14 cellular contexts compared by ENCODE assay signal in genomic region chr20:32527052-32527446, GRCh38. TPM values are rescaled to one million over a fixed set of nuclear protein-coding genes. Genes with fewer than 3 reads are reported as not detected.
DNase-seq lines count a peak whose midpoint lies in the region; ATAC-seq and TF ChIP-seq lines count a peak whose summit lies in the region.
"Had no signal": no experiment of that assay in that cellular context is flagged by ENCODE, and none has a peak within 500 bp of the region (broad histone marks: within the 10 kb centered on the region; RNA-seq: fewer than 3 reads in every experiment).

No MANE protein-coding gene starts in this region.

- H3K36me3 ChIP-seq in aorta (ENCODE audit: control insufficient read depth in 1 of 2, insufficient read depth in 2 of 2, low read length in 1 of 2) (no peaks in the 10 kb centered on the region), ovary (no peaks in the 10 kb centered on the region)
- H3K36me3 ChIP-seq: HAP-1 had no signal

- WGBS in aorta, 2 donors: 96 to 97% methylated on average over 5 of the region's 5 CpGs
- WGBS in ovary, 3 donors: 93 to 98% (median 97%) methylated on average over 5 of the region's 5 CpGs

- POLR2A ChIA-PET in activated CD4-positive, alpha-beta memory T cell treated with anti-CD3 and anti-CD28 coated beads for 36 hours (lab: Charles Lee): no interaction called here

- H3K27ac Mint-ChIP-seq in activated T-cell treated with anti-CD3 and anti-CD28 coated beads, Interleukin-2, amount 50 U/mL, for 24 hours: peak overlapping the region; percentile 89
- H3K27ac Mint-ChIP-seq in activated CD4-positive, alpha-beta memory T cell treated with anti-CD3 and anti-CD28 coated beads for 36 hours: peak overlapping the region; percentile 87
- peak overlapping the region; percentile 93 to 95 for H3K27ac Mint-ChIP-seq in stimulated activated naive CD8-positive, alpha-beta T cell treated with anti-CD3 and anti-CD28 coated beads, Interleukin-15, amount 100 ng/mL, for 72 hours

- no peaks in the 10 kb centered on the region for H3K4me1 ChIP-seq in aorta (ENCODE audit: control insufficient read depth in 1 of 2, insufficient read depth in 2 of 2, low read length in 2 of 2)
- peaks cover 10% of the 10 kb centered on the region for H3K4me1 ChIP-seq in ovary (ENCODE audit: insufficient read depth)
- H3K4me1 ChIP-seq: HAP-1 had no signal

- H3K27me3 Mint-ChIP-seq in activated T-cell treated with anti-CD3 and anti-CD28 coated beads, Interleukin-2, amount 50 U/mL, for 24 hours: no peaks in the 10 kb centered on the region
- H3K27me3 Mint-ChIP-seq in activated CD4-positive, alpha-beta memory T cell treated with anti-CD3 and anti-CD28 coated beads for 36 hours: no peaks in the 10 kb centered on the region
- no peaks in the 10 kb centered on the region for H3K27me3 Mint-ChIP-seq in stimulated activated naive CD8-positive, alpha-beta T cell treated with anti-CD3 and anti-CD28 coated beads, Interleukin-15, amount 100 ng/mL, for 72 hours

- peak; percentile 66 for ATAC-seq in stimulated activated naive CD8-positive, alpha-beta T cell treated with anti-CD3 and anti-CD28 coated beads, Interleukin-15, amount 100 ng/mL, for 72 hours
- ATAC-seq in aorta (ENCODE audit: low FRiP score): no peak

- intact Hi-C loops in activated CD4-positive, alpha-beta memory T cell treated with anti-CD3 and anti-CD28 coated beads for 36 hours (cut with micrococcal nuclease): no loop called here
- intact Hi-C loops in aorta (cut with DNase I): loop anchor here in 1 of 2 donors (10.0 kb wide), 1 partner anchor 248 kb away; no protein-coding TSS in a partner anchor
- intact Hi-C loops in ovary (cut with DNase I): no loop called here

- CTCF ChIA-PET in activated CD4-positive, alpha-beta memory T cell treated with anti-CD3 and anti-CD28 coated beads for 36 hours (lab: Charles Lee): interaction anchor here (3.1 to 12.7 kb wide), 3 partner anchors 7 to 127 kb away, joined by 12 to 341 read pairs (median 60); no protein-coding TSS in a partner anchor

- H3K4me3 ChIP-seq in epithelial cell of esophagus (ENCODE audit: low read length) (no peak overlapping the region), aorta (ENCODE audit: low read length in 2 of 2) (no peak overlapping the region), ovary (no peak overlapping the region)
- H3K4me3 ChIP-seq: HAP-1, lung had no signal

- peaks cover 4% of the 10 kb centered on the region for H3K36me3 Mint-ChIP-seq in activated T-cell treated with anti-CD3 and anti-CD28 coated beads, Interleukin-2, amount 50 U/mL, for 24 hours (ENCODE audit: low read depth)
- no peaks in the 10 kb centered on the region for H3K36me3 Mint-ChIP-seq in activated CD4-positive, alpha-beta memory T cell treated with anti-CD3 and anti-CD28 coated beads for 36 hours

- no peak for DNase-seq in activated T-cell treated with anti-CD3 and anti-CD28 coated beads, Interleukin-2, amount 50 U/mL, for 24 hours
- DNase-seq in activated T-cell treated with anti-CD3 and anti-CD28 coated beads for 4 hours (no peak), epithelial cell of esophagus (ENCODE audit: low read depth) (peak; percentile 52), aorta (no peak), ovary (no peak)
- no peak for DNase-seq in activated CD4-positive, alpha-beta memory T cell treated with anti-CD3 and anti-CD28 coated beads for 36 hours
- no peak for DNase-seq in stimulated activated naive CD8-positive, alpha-beta T cell treated with anti-CD3 and anti-CD28 coated beads, Interleukin-15, amount 100 ng/mL, for 72 hours
- no peak for DNase-seq in central memory CD4-positive, alpha-beta T cell
- DNase-seq: activated gamma-delta T cell treated with Interleukin-2 at 50 U/mL for 16 hours; NCI-H1048; NCI-H526 treated with DMSO at 0.1 percent for 48 hours; stimulated activated CD8-positive, alpha-beta memory T cell treated with anti-CD3 and anti-CD28 coated beads, Interleukin-4, amount 100 ng/mL, for 48 hours had no signal

- TF ChIP-seq POLR2A in ovary (IDR thresholded peaks at IDR 0.05): no peak

- no peaks in the 10 kb centered on the region for H3K27me3 ChIP-seq in aorta (ENCODE audit: control insufficient read depth in 1 of 2, insufficient read depth in 2 of 2, low read length in 1 of 2)
- no peaks in the 10 kb centered on the region for H3K27me3 ChIP-seq in ovary

- peaks cover 88% of the 10 kb centered on the region for H3K4me1 Mint-ChIP-seq in activated T-cell treated with anti-CD3 and anti-CD28 coated beads, Interleukin-2, amount 50 U/mL, for 24 hours (ENCODE audit: low read depth)
- H3K4me1 Mint-ChIP-seq in activated CD4-positive, alpha-beta memory T cell treated with anti-CD3 and anti-CD28 coated beads for 36 hours (ENCODE audit: low read depth): peaks cover 74% of the 10 kb centered on the region
- peaks cover 95% of the 10 kb centered on the region for H3K4me1 Mint-ChIP-seq in stimulated activated naive CD8-positive, alpha-beta T cell treated with anti-CD3 and anti-CD28 coated beads, Interleukin-15, amount 100 ng/mL, for 72 hours

- no peak for TF ChIP-seq EP300 in ovary (IDR thresholded peaks at IDR 0.05)

- no peaks in the 10 kb centered on the region for H3K9me3 Mint-ChIP-seq in activated T-cell treated with anti-CD3 and anti-CD28 coated beads, Interleukin-2, amount 50 U/mL, for 24 hours
- H3K9me3 Mint-ChIP-seq in activated CD4-positive, alpha-beta memory T cell treated with anti-CD3 and anti-CD28 coated beads for 36 hours: no peaks in the 10 kb centered on the region
- H3K9me3 Mint-ChIP-seq in stimulated activated naive CD8-positive, alpha-beta T cell treated with anti-CD3 and anti-CD28 coated beads, Interleukin-15, amount 100 ng/mL, for 72 hours: no peaks in the 10 kb centered on the region

- no peak for TF ChIP-seq CTCF in epithelial cell of esophagus (IDR thresholded peaks at IDR 0.05; ENCODE audit: insufficient read depth, low read depth, low read length, missing control alignments)
- TF ChIP-seq CTCF in ovary (IDR thresholded peaks at IDR 0.05): no peak

- no peak overlapping the region for H3K27ac ChIP-seq in aorta (ENCODE audit: low read depth in 1 of 2, low read length in 2 of 2)
- H3K27ac ChIP-seq in ovary: no peak overlapping the region

- H3K4me3 Mint-ChIP-seq in activated T-cell treated with anti-CD3 and anti-CD28 coated beads, Interleukin-2, amount 50 U/mL, for 24 hours: peak overlapping the region; percentile 41
- no peak overlapping the region for H3K4me3 Mint-ChIP-seq in activated CD4-positive, alpha-beta memory T cell treated with anti-CD3 and anti-CD28 coated beads for 36 hours
- H3K4me3 Mint-ChIP-seq in stimulated activated naive CD8-positive, alpha-beta T cell treated with anti-CD3 and anti-CD28 coated beads, Interleukin-15, amount 100 ng/mL, for 72 hours: peak overlapping the region; percentile 74 to 85

- H3K9me3 ChIP-seq in aorta (ENCODE audit: control insufficient read depth, low read length) (no peaks in the 10 kb centered on the region), ovary (no peaks in the 10 kb centered on the region)
- H3K9me3 ChIP-seq: HAP-1 had no signal

RNA-seq across cellular contexts. Expression of gene NOL4L, which starts 58.1 kb away (rescaled TPM):
- total RNA-seq in activated CD4-positive, alpha-beta memory T cell treated with anti-CD3 and anti-CD28 coated beads for 36 hours: 10 to 100 TPM; 21.8 to 22.1 TPM
- total RNA-seq in aorta (10 to 100 TPM; 13.0 to 29.5 TPM), ovary (10 to 100 TPM in 5 of 7 donors, 1 to 10 TPM in 2; 3.3 to 17.1 (median 10.7) TPM)
- polyA plus RNA-seq in aorta (1 to 10 TPM; 2.3 to 3.0 TPM), ovary (1 to 10 TPM; 3.8 to 7.6 TPM)
